ENCODE assay signal across 9 cellular contexts in the genomic region with DNA sequence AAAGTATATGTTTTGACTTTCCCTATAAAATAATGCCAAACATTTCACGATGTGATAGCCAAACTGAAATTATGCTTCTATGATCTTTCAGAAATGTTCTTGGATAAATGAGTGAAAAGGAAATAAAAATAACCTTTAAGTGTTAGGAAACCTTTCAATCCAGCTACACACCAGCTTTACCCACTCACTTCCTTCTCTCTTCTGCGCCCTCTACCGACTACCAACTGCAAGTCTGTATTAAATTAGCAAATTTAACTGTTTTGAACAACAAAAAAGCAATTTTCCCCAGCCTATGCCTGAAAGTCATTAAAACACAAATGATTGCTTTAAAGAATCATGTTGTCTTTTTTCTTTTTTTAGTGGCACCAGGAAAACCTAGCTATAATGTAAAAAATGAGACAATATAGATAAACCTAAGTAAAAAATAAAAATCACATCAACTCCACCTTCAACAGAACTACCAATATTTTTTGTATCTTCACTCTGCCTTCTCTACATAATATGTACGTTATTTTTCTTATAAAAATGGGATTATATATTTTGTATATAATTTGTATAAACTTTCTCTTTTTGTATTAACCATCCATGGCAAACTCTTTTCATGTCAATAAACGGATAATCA. TPM values are rescaled to one million over a fixed set of nuclear protein-coding genes. Genes with fewer than 3 reads are reported as not detected.
DNase-seq lines count a peak whose midpoint lies in the region; ATAC-seq and TF ChIP-seq lines count a peak whose summit lies in the region.
"Had no signal": no experiment of that assay in that cellular context is flagged by ENCODE, and none has a peak within 500 bp of the region (broad histone marks: within the 10 kb centered on the region; RNA-seq: fewer than 3 reads in every experiment).

No MANE protein-coding gene starts in this region.

- CTCF ChIA-PET in activated CD4-positive, alpha-beta T cell treated with anti-CD3 and anti-CD28 coated beads for 36 hours (lab: Charles Lee) = interaction anchor here (0.5 to 3.1 kb wide), 16 partner anchors 12 to 887 kb away, joined by 3 to 29 read pairs (median 4); a partner anchor contains a TSS

- no peak overlapping the region for H3K27ac ChIP-seq in MM.1S (ENCODE audit: low read length)

- H3K4me1 Mint-ChIP-seq in activated CD4-positive, alpha-beta T cell treated with anti-CD3 and anti-CD28 coated beads for 36 hours = peaks cover 28% of the 10 kb centered on the region

- no peaks in the 10 kb centered on the region for H3K27me3 ChIP-seq in MM.1S (replicated peaks; ENCODE audit: insufficient read depth, low read length)

- H3K9ac ChIP-seq in MM.1S (ENCODE audit: low read length) = no peak overlapping the region

- H3F3A ChIP-seq in MM.1S (ENCODE audit: insufficient read depth, low read length) = no peaks in the 10 kb centered on the region

- no peak overlapping the region for H3K4me3 Mint-ChIP-seq in activated CD4-positive, alpha-beta T cell treated with anti-CD3 and anti-CD28 coated beads for 36 hours
- H3K4me3 Mint-ChIP-seq: activated naive CD8-positive, alpha-beta T cell had no signal

- H3K4me1 ChIP-seq in MM.1S (ENCODE audit: low read length) = no peaks in the 10 kb centered on the region

- H3K4me3 ChIP-seq in MM.1S (ENCODE audit: low read length) = no peak overlapping the region

- H3K4me2 ChIP-seq in MM.1S (ENCODE audit: low read depth, low read length) = no peak overlapping the region

- H3K9me2 ChIP-seq in MM.1S (replicated peaks; ENCODE audit: insufficient read depth, low read length) = no peaks in the 10 kb centered on the region

- no peaks in the 10 kb centered on the region for H4K20me1 ChIP-seq in MM.1S (ENCODE audit: insufficient read depth, low read length)

- no peak overlapping the region for H2AFZ ChIP-seq in MM.1S (ENCODE audit: low read length)

- DNase-seq in activated CD4-positive, alpha-beta T cell treated with anti-CD3 and anti-CD28 coated beads for 36 hours = peak; percentile 59
- no peak for DNase-seq in activated CD4-positive, alpha-beta T cell treated with anti-CD3 and anti-CD28 coated beads for 1 hour
- DNase-seq in MM.1S = peak; percentile 57
- peak; percentile 6 for DNase-seq in activated CD4-positive, alpha-beta T cell treated with anti-CD3 and anti-CD28 coated beads, Interleukin-2, amount 50 U/mL, for 1 hour
- DNase-seq in foreskin melanocyte = peak; percentile 32
- DNase-seq in stimulated activated CD4-positive, alpha-beta T cell treated with anti-CD3 and anti-CD28 coated beads, Interleukin-4, amount 100 ng/mL, for 1 hour = peak; percentile 7
- no peak for DNase-seq in GOT3 (lab: John Stamatoyannopoulos, UW)

- H3K27me3 Mint-ChIP-seq in activated CD4-positive, alpha-beta T cell treated with anti-CD3 and anti-CD28 coated beads for 36 hours = peaks cover 38% of the 10 kb centered on the region

- no peaks in the 10 kb centered on the region for H3K9me3 Mint-ChIP-seq in activated CD4-positive, alpha-beta T cell treated with anti-CD3 and anti-CD28 coated beads for 36 hours (ENCODE audit: low read depth)

- no peak for ATAC-seq in activated CD4-positive, alpha-beta T cell treated with anti-CD3 and anti-CD28 coated beads for 36 hours
- ATAC-seq in HG03025 (IDR thresholded peaks at IDR 0.05; ENCODE audit: low FRiP score, unreplicated experiment) = no peak

- no peaks in the 10 kb centered on the region for H3K36me3 ChIP-seq in MM.1S (replicated peaks; ENCODE audit: insufficient read depth, low read length)

- POLR2A ChIA-PET in activated CD4-positive, alpha-beta T cell treated with anti-CD3 and anti-CD28 coated beads for 36 hours (lab: Charles Lee) = interaction anchor here (0.5 to 0.7 kb wide), 2 partner anchors 88 to 361 kb away, joined by 3 to 5 read pairs; no protein-coding TSS in a partner anchor

- intact Hi-C loops in activated CD4-positive, alpha-beta T cell treated with anti-CD3 and anti-CD28 coated beads for 36 hours (cut with DNase I, micrococcal nuclease) = loop anchor here (2.0 to 10.0 kb wide), 5 partner anchors 71 to 1049 kb away; no protein-coding TSS in a partner anchor

- H3K9me3 ChIP-seq in MM.1S (replicated peaks; ENCODE audit: insufficient read depth, low read length) = no peaks in the 10 kb centered on the region

- H3K27ac Mint-ChIP-seq in activated CD4-positive, alpha-beta T cell treated with anti-CD3 and anti-CD28 coated beads for 36 hours = no peak overlapping the region
- H3K27ac Mint-ChIP-seq: activated naive CD8-positive, alpha-beta T cell had no signal

- TF ChIP-seq CTCF in MM.1S (IDR thresholded peaks at IDR 0.05; ENCODE audit: low read length) = peak; percentile 77

- H3K36me3 Mint-ChIP-seq in activated CD4-positive, alpha-beta T cell treated with anti-CD3 and anti-CD28 coated beads for 36 hours (ENCODE audit: low read depth) = no peaks in the 10 kb centered on the region
- H3K36me3 Mint-ChIP-seq: activated naive CD8-positive, alpha-beta T cell had no signal

- no peaks in the 10 kb centered on the region for H3K79me2 ChIP-seq in MM.1S (ENCODE audit: low read length)

RNA-seq across cellular contexts. Expression of a gene that starts 13.2 kb away (rescaled TPM):
- not detected for total RNA-seq in activated CD4-positive, alpha-beta T cell treated with anti-CD3 and anti-CD28 coated beads for 36 hours

RNA-seq across cellular contexts. Expression of a gene that starts 15.0 kb away (rescaled TPM):
- 1 to 10 TPM; 7.6 to 8.1 TPM for total RNA-seq in activated CD4-positive, alpha-beta T cell treated with anti-CD3 and anti-CD28 coated beads for 36 hours

Comparison
In these comparisons a context has a peak if more than half of its experiments do, and no peak if none do; other contexts are left out.
1. DNase-seq: peak in activated CD4-positive, alpha-beta T cell treated with anti-CD3 and anti-CD28 coated beads for 36 hours (single experiment), MM.1S (single experiment), activated CD4-positive, alpha-beta T cell treated with anti-CD3 and anti-CD28 coated beads, Interleukin-2, amount 50 U/mL, for 1 hour (single experiment), foreskin melanocyte (single experiment) and stimulated activated CD4-positive, alpha-beta T cell treated with anti-CD3 and anti-CD28 coated beads, Interleukin-4, amount 100 ng/mL, for 1 hour (single experiment); none in activated CD4-positive, alpha-beta T cell treated with anti-CD3 and anti-CD28 coated beads for 1 hour (single experiment) and GOT3 (single experiment).